In the genomic region with DNA sequence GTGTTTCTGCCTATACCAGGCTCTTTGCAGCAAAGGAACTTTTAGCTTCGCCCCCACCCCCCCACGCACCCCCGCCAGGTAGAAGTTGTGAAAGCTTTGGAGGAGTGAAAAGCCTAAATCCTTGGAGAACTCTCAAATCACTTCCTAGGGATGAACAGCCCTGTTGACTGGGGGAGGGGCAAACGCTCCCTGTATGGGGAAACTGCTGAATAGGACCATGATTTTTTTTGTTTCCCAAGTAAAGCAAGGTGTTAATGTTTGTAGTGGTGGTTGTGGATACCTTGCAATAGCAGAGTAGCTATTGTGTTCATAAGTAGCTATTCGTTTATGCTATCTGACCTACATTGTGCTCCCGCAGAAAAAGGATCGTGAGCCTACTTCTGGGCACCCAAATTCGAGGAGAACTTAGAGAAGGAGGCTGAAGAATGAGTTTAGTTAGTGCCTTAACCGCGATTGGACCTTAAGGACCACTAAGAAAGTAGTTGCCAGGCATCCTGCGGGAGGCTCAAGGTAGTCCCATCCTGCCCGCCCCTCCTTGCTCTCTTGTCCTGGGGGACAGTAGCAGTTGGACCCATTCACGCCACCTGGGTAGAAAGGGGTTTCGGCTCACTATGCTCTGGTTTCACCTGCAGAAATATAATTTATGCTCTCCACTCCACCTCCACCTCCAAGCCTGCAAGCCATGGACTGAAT, we compare ENCODE assay signal across 8 cellular contexts. TPM values are rescaled to one million over a fixed set of nuclear protein-coding genes. Genes with fewer than 3 reads are reported as not detected.
A peak's percentile ranks its signal among the peaks of the same experiment; 100 is the strongest.
DNase-seq lines count a peak whose midpoint lies in the region; ATAC-seq and TF ChIP-seq lines count a peak whose summit lies in the region.

No MANE protein-coding gene starts in this region.

- DNase-seq in activated CD4-positive, alpha-beta T cell treated with anti-CD3 and anti-CD28 coated beads, Interleukin-2, amount 10 ng/mL, durations not matched to agents 24 days and 14 days = peak; percentile 71
- DNase-seq in activated CD4-positive, alpha-beta T cell treated with anti-CD3 and anti-CD28 coated beads, Interleukin-2, amount 50 U/mL, for 1 hour = no peak
- no peak for DNase-seq in activated CD4-positive, alpha-beta memory T cell treated with anti-CD3 and anti-CD28 coated beads, Interleukin-2, amount 10 ng/mL, durations not matched to agents 7 days and 5 days
- peak; percentile 53 for DNase-seq in left cardiac atrium
- peak; percentile 79 for DNase-seq in sigmoid colon
- no peak for DNase-seq in NCI-H128 (lab: John Stamatoyannopoulos, UW; ENCODE audit: unreplicated experiment)

- POLR2A ChIA-PET in activated CD4-positive, alpha-beta memory T cell treated with anti-CD3 and anti-CD28 coated beads, Interleukin-2, amount 10 ng/mL, durations not matched to agents 7 days and 5 days (lab: Charles Lee) = interaction anchor here (0.6 to 6.9 kb wide), 43 partner anchors 9 to 851 kb away, joined by 3 to 174 read pairs (median 5); a partner anchor contains a TSS

- H3K9me3 ChIP-seq in sigmoid colon = no peaks in the 10 kb centered on the region

- H3K4me3 ChIP-seq in sigmoid colon = peak overlapping the region; percentile 83 to 99 (median 96)

- ATAC-seq in left cardiac atrium (no peak), HG03521 (IDR thresholded peaks at IDR 0.05; ENCODE audit: unreplicated experiment) (no peak), HG02852 (IDR thresholded peaks at IDR 0.05; ENCODE audit: unreplicated experiment) (no peak)

- peak overlapping the region; percentile 97 for H3K4me3 Mint-ChIP-seq in activated CD4-positive, alpha-beta T cell treated with anti-CD3 and anti-CD28 coated beads, Interleukin-2, amount 10 ng/mL, durations not matched to agents 24 days and 14 days
- peak overlapping the region; percentile 92 for H3K4me3 Mint-ChIP-seq in activated CD4-positive, alpha-beta memory T cell treated with anti-CD3 and anti-CD28 coated beads, Interleukin-2, amount 10 ng/mL, durations not matched to agents 7 days and 5 days

- H3K27ac ChIP-seq in sigmoid colon = peak overlapping the region; percentile 97 to 100 (median 100)

- H3K36me3 ChIP-seq in sigmoid colon = peaks cover 29 to 32% (median 31%) of the 10 kb centered on the region in 4 donors

- TF ChIP-seq POLR2A in sigmoid colon (IDR thresholded peaks at IDR 0.05) = no peak

- no peaks in the 10 kb centered on the region for H3K27me3 ChIP-seq in sigmoid colon

- WGBS in sigmoid colon, 2 donors = 40 to 49% methylated on average over 14 of the region's 14 CpGs

- H3K9me3 Mint-ChIP-seq in activated CD4-positive, alpha-beta T cell treated with anti-CD3 and anti-CD28 coated beads, Interleukin-2, amount 10 ng/mL, durations not matched to agents 24 days and 14 days = no peaks in the 10 kb centered on the region
- no peaks in the 10 kb centered on the region for H3K9me3 Mint-ChIP-seq in activated CD4-positive, alpha-beta memory T cell treated with anti-CD3 and anti-CD28 coated beads, Interleukin-2, amount 10 ng/mL, durations not matched to agents 7 days and 5 days

- H3K27ac Mint-ChIP-seq in activated CD4-positive, alpha-beta T cell treated with anti-CD3 and anti-CD28 coated beads, Interleukin-2, amount 10 ng/mL, durations not matched to agents 24 days and 14 days = peak overlapping the region; percentile 99
- H3K27ac Mint-ChIP-seq in activated CD4-positive, alpha-beta memory T cell treated with anti-CD3 and anti-CD28 coated beads, Interleukin-2, amount 10 ng/mL, durations not matched to agents 7 days and 5 days = peak overlapping the region; percentile 95

- peaks cover 37% of the 10 kb centered on the region for H3K36me3 Mint-ChIP-seq in activated CD4-positive, alpha-beta T cell treated with anti-CD3 and anti-CD28 coated beads, Interleukin-2, amount 10 ng/mL, durations not matched to agents 24 days and 14 days (ENCODE audit: low read depth)
- H3K36me3 Mint-ChIP-seq in activated CD4-positive, alpha-beta memory T cell treated with anti-CD3 and anti-CD28 coated beads, Interleukin-2, amount 10 ng/mL, durations not matched to agents 7 days and 5 days (ENCODE audit: low read depth) = peaks cover 35% of the 10 kb centered on the region

- no peak for TF ChIP-seq EP300 in sigmoid colon (IDR thresholded peaks at IDR 0.05)

- intact Hi-C loops in activated CD4-positive, alpha-beta T cell treated with anti-CD3 and anti-CD28 coated beads, Interleukin-2, amount 10 ng/mL, durations not matched to agents 24 days and 14 days (cut with micrococcal nuclease) = loop anchor here (2.0 kb wide), 2 partner anchors 17 to 49 kb away; no protein-coding TSS in a partner anchor
- intact Hi-C loops in left cardiac atrium (cut with DNase I) = loop anchor here in 1 of 2 donors (5.0 kb wide), 1 partner anchor 358 kb away; a partner anchor contains a TSS
- intact Hi-C loops in sigmoid colon (cut with DNase I) = loop anchor here (5.0 to 10.0 kb wide), 2 partner anchors 283 to 419 kb away; a partner anchor contains a TSS

- H3K27me3 Mint-ChIP-seq in activated CD4-positive, alpha-beta T cell treated with anti-CD3 and anti-CD28 coated beads, Interleukin-2, amount 10 ng/mL, durations not matched to agents 24 days and 14 days = no peaks in the 10 kb centered on the region
- no peaks in the 10 kb centered on the region for H3K27me3 Mint-ChIP-seq in activated CD4-positive, alpha-beta memory T cell treated with anti-CD3 and anti-CD28 coated beads, Interleukin-2, amount 10 ng/mL, durations not matched to agents 7 days and 5 days

- CTCF ChIA-PET in activated CD4-positive, alpha-beta memory T cell treated with anti-CD3 and anti-CD28 coated beads, Interleukin-2, amount 10 ng/mL, durations not matched to agents 7 days and 5 days (lab: Charles Lee) = interaction anchor here (0.6 to 5.4 kb wide), 24 partner anchors 8 to 735 kb away, joined by 3 to 50 read pairs (median 6); a partner anchor contains a TSS

- peaks cover 0 to 48% (median 39%) of the 10 kb centered on the region in 4 donors for H3K4me1 ChIP-seq in sigmoid colon

- TF ChIP-seq CTCF in sigmoid colon (IDR thresholded peaks at IDR 0.05) = no peak

- peaks cover 39% of the 10 kb centered on the region for H3K4me1 Mint-ChIP-seq in activated CD4-positive, alpha-beta T cell treated with anti-CD3 and anti-CD28 coated beads, Interleukin-2, amount 10 ng/mL, durations not matched to agents 24 days and 14 days
- peaks cover 54% of the 10 kb centered on the region for H3K4me1 Mint-ChIP-seq in activated CD4-positive, alpha-beta memory T cell treated with anti-CD3 and anti-CD28 coated beads, Interleukin-2, amount 10 ng/mL, durations not matched to agents 7 days and 5 days

RNA-seq across cellular contexts. Expression of a gene that starts 0.9 kb away (rescaled TPM):
- total RNA-seq in activated CD4-positive, alpha-beta T cell treated with anti-CD3 and anti-CD28 coated beads, Interleukin-2, amount 10 ng/mL, durations not matched to agents 24 days and 14 days = 506 and 534 TPM in 2 replicates
- 100 to 1,000 TPM; 102 to 109 TPM for total RNA-seq in activated CD4-positive, alpha-beta memory T cell treated with anti-CD3 and anti-CD28 coated beads, Interleukin-2, amount 10 ng/mL, durations not matched to agents 7 days and 5 days
- total RNA-seq in left cardiac atrium (100 to 1,000 TPM in 1 of 2 donors, 10 to 100 TPM in 1; 99.0 to 103 TPM), sigmoid colon (100 to 1,000 TPM; 258 to 340 (median 289) TPM)
- polyA plus RNA-seq in sigmoid colon = 100 to 1,000 TPM in 2 of 3 donors, 10 to 100 TPM in 1; 95.5 to 188 (median 158) TPM

Comparison
In these comparisons a context has a peak if more than half of its experiments do, and no peak if none do; other contexts are left out.
1. DNase-seq: peak in activated CD4-positive, alpha-beta T cell treated with anti-CD3 and anti-CD28 coated beads, Interleukin-2, amount 10 ng/mL, durations not matched to agents 24 days and 14 days (single experiment), left cardiac atrium (single experiment) and sigmoid colon (single experiment); none in activated CD4-positive, alpha-beta T cell treated with anti-CD3 and anti-CD28 coated beads, Interleukin-2, amount 50 U/mL, for 1 hour (single experiment), activated CD4-positive, alpha-beta memory T cell treated with anti-CD3 and anti-CD28 coated beads, Interleukin-2, amount 10 ng/mL, durations not matched to agents 7 days and 5 days (single experiment) and NCI-H128 (single experiment).